Comparison of ENCODE assay signal across 5 cellular contexts in the genomic region with DNA sequence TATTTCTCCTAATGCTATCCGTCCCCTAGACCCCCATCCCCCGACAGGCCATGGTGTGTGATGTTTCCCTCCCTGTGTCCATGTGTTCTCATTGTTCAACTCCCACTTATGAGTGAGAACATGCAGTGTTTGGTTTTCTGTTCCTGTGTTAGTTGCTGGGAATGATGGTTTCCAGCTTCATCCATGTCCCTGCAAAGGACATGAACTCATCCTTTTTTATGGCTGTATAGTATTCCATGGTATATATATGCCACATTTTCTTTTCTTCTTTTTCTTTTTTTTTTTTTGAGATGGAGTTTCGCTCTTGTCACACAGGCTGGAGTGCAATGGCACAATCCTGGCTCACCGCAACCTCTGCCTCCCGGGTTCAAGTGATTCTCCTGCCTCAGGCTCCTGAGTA. TPM values are rescaled to one million over a fixed set of nuclear protein-coding genes. Genes with fewer than 3 reads are reported as not detected.
"Had no signal": no experiment of that assay in that cellular context is flagged by ENCODE, and none has a peak within 500 bp of the region (broad histone marks: within the 10 kb centered on the region; RNA-seq: fewer than 3 reads in every experiment).

No MANE protein-coding gene starts in this region.

RNA-seq across cellular contexts. Expression of a gene that starts 9.2 kb away (rescaled TPM):
- total RNA-seq: HepG2, HT-29, HT1080, IMR-90 had no signal
- polyA plus RNA-seq: HepG2, IgD-negative memory B cell, IMR-90 had no signal
